1 cellular context compared by ENCODE assay signal in the genomic region with DNA sequence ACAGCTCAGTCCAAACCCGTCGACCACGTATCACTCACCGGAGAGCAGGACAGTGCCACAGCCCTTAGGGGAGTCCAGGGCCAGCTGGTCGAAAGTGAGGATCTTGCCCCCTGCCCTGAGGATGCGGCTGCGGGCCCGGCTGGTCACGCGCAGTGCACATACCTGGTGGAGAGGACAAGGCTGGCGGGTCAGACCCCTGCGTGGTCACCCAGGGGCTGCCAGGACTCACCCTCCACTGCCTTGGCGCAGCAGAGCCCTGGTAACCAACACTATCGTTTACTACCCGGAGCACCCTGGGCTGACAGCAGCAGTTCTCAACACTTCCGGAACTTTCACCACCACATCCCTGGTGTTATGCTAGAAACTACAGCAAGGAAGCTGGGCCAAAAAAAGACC.
TF ChIP-seq lines count a peak whose summit lies in the region.

No MANE protein-coding gene starts in this region.

TF ChIP-seq in GM23338, 12 proteins besides CTCF, POLR2A, EP300 and RAD21 (continued from another document):
- TF ChIP-seq, protein P1, sequence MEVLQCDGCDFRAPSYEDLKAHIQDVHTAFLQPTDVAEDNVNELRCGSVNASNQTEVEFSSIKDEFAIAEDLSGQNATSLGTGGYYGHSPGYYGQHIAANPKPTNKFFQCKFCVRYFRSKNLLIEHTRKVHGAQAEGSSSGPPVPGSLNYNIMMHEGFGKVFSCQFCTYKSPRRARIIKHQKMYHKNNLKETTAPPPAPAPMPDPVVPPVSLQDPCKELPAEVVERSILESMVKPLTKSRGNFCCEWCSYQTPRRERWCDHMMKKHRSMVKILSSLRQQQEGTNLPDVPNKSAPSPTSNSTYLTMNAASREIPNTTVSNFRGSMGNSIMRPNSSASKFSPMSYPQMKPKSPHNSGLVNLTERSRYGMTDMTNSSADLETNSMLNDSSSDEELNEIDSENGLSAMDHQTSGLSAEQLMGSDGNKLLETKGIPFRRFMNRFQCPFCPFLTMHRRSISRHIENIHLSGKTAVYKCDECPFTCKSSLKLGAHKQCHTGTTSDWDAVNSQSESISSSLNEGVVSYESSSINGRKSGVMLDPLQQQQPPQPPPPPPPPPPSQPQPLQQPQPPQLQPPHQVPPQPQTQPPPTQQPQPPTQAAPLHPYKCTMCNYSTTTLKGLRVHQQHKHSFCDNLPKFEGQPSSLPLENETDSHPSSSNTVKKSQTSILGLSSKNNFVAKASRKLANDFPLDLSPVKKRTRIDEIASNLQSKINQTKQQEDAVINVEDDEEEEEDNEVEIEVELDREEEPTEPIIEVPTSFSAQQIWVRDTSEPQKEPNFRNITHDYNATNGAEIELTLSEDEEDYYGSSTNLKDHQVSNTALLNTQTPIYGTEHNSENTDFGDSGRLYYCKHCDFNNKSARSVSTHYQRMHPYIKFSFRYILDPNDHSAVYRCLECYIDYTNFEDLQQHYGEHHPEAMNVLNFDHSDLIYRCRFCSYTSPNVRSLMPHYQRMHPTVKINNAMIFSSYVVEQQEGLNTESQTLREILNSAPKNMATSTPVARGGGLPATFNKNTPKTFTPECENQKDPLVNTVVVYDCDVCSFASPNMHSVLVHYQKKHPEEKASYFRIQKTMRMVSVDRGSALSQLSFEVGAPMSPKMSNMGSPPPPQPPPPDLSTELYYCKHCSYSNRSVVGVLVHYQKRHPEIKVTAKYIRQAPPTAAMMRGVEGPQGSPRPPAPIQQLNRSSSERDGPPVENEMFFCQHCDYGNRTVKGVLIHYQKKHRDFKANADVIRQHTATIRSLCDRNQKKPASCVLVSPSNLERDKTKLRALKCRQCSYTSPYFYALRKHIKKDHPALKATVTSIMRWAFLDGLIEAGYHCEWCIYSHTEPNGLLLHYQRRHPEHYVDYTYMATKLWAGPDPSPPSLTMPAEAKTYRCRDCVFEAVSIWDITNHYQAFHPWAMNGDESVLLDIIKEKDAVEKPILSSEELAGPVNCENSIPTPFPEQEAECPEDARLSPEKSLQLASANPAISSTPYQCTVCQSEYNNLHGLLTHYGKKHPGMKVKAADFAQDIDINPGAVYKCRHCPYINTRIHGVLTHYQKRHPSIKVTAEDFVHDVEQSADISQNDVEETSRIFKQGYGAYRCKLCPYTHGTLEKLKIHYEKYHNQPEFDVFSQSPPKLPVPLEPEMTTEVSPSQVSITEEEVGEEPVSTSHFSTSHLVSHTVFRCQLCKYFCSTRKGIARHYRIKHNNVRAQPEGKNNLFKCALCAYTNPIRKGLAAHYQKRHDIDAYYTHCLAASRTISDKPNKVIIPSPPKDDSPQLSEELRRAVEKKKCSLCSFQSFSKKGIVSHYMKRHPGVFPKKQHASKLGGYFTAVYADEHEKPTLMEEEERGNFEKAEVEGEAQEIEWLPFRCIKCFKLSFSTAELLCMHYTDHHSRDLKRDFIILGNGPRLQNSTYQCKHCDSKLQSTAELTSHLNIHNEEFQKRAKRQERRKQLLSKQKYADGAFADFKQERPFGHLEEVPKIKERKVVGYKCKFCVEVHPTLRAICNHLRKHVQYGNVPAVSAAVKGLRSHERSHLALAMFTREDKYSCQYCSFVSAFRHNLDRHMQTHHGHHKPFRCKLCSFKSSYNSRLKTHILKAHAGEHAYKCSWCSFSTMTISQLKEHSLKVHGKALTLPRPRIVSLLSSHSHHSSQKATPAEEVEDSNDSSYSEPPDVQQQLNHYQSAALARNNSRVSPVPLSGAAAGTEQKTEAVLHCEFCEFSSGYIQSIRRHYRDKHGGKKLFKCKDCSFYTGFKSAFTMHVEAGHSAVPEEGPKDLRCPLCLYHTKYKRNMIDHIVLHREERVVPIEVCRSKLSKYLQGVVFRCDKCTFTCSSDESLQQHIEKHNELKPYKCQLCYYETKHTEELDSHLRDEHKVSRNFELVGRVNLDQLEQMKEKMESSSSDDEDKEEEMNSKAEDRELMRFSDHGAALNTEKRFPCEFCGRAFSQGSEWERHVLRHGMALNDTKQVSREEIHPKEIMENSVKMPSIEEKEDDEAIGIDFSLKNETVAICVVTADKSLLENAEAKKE (CRISPR knock-in tag; IDR thresholded peaks at IDR 0.05), result no peak
- TF ChIP-seq STAT1 (IDR thresholded peaks at IDR 0.05; ENCODE audit: unreplicated experiment) (no peak), EZH2phosphoT487 (IDR thresholded peaks at IDR 0.05; ENCODE audit: unreplicated experiment) (no peak), EZH2 (IDR thresholded peaks at IDR 0.05; ENCODE audit: low read depth, unreplicated experiment) (no peak), POLR2AphosphoS5 (IDR thresholded peaks at IDR 0.05; ENCODE audit: low read depth) (no peak), ZNF331 (CRISPR knock-in tag; IDR thresholded peaks at IDR 0.05; ENCODE audit: low read depth) (no peak), ZNF114 (CRISPR knock-in tag; IDR thresholded peaks at IDR 0.05) (no peak)
